ENCODE assay signal across 8 cellular contexts in the genomic region with DNA sequence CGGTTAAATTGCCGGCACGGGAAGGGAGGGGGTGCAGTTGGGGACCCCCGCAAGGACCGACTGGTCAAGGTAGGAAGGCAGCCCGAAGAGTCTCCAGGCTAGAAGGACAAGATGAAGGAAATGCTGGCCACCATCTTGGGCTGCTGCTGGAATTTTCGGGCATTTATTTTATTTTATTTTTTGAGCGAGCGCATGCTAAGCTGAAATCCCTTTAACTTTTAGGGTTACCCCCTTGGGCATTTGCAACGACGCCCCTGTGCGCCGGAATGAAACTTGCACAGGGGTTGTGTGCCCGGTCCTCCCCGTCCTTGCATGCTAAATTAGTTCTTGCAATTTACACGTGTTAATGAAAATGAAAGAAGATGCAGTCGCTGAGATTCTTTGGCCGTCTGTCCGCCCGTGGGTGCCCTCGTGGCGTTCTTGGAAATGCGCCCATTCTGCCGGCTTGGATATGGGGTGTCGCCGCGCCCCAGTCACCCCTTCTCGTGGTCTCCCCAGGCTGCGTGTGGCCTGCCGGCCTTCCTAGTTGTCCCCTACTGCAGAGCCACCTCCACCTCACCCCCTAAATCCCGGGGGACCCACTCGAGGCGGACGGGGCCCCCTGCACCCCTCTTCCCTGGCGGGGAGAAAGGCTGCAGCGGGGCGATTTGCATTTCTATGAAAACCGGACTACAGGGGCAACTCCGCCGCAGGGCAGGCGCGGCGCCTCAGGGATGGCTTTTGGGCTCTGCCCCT. TPM values are rescaled to one million over a fixed set of nuclear protein-coding genes. Genes with fewer than 3 reads are reported as not detected.
DNase-seq lines count a peak whose midpoint lies in the region; ATAC-seq and TF ChIP-seq lines count a peak whose summit lies in the region.

No MANE protein-coding gene starts in this region.

- H3K9me3 ChIP-seq in SJSA1 (replicated peaks) (peaks cover 13% of the 10 kb centered on the region), ovary (no peaks in the 10 kb centered on the region)

- TF ChIP-seq CTCF in fibroblast of pulmonary artery (IDR thresholded peaks at IDR 0.05; ENCODE audit: low read length, missing control alignments), result no peak
- TF ChIP-seq CTCF in ovary (IDR thresholded peaks at IDR 0.05), result no peak

- in situ Hi-C loops in ACHN (cut with HindIII; ENCODE audit: low pct_ligation_motif_present, low pct_unique_long_range_greater_than_20kb, low sequenced_read_pairs), result no loop called here

- H3K4me1 ChIP-seq in SJSA1 (replicated peaks) (peaks cover 60% of the 10 kb centered on the region), ovary (ENCODE audit: insufficient read depth) (peaks cover 8% of the 10 kb centered on the region)

- H3K27ac ChIP-seq in SJSA1 (peak overlapping the region; percentile 67), ovary (no peak overlapping the region), caudate nucleus (ENCODE audit: low read depth, low read length) (no peak overlapping the region)

- H3K36me3 ChIP-seq in SJSA1 (peaks cover 41% of the 10 kb centered on the region), ovary (no peaks in the 10 kb centered on the region)

- no peaks in the 10 kb centered on the region for H3K27me3 ChIP-seq in SJSA1 (replicated peaks)
- H3K27me3 ChIP-seq in ovary, result peaks cover 7% of the 10 kb centered on the region

- TF ChIP-seq POLR2A in ovary (IDR thresholded peaks at IDR 0.05), result no peak

- intact Hi-C loops in ovary (cut with DNase I), result loop anchor here in 3 of 4 donors (5.0 to 10.0 kb wide), 2 partner anchors 536 to 538 kb away; no protein-coding TSS in a partner anchor

- no peak for TF ChIP-seq EP300 in ovary (IDR thresholded peaks at IDR 0.05)

- ATAC-seq in HG02884 (IDR thresholded peaks at IDR 0.05; ENCODE audit: unreplicated experiment), result no peak
- no peak for ATAC-seq in GM18517 (IDR thresholded peaks at IDR 0.05; ENCODE audit: unreplicated experiment)

- WGBS in ovary, 3 donors, result 3 to 6% (median 5%) methylated on average over 41 to 43 of the region's 43 CpGs

- peak overlapping the region; percentile 95 for H3K4me3 ChIP-seq in SJSA1
- H3K4me3 ChIP-seq in fibroblast of pulmonary artery (replicated peaks; ENCODE audit: low read depth, low read length), result peak overlapping the region; percentile 88
- H3K4me3 ChIP-seq in ovary, result peak overlapping the region; percentile 57

- DNase-seq in ELR (ENCODE audit: low read depth), result peak; percentile 70
- DNase-seq in SJSA1 (ENCODE audit: low read depth in 1 of 2, low spot score in 2 of 2), result peak in 1 of 2 experiments; percentile 87
- DNase-seq in fibroblast of pulmonary artery (ENCODE audit: low read depth), result peak; percentile 28
- DNase-seq in ovary, result no peak
- DNase-seq in caudate nucleus (lab: John Stamatoyannopoulos, UW), result no peak
- no peak for DNase-seq in ACHN

RNA-seq across cellular contexts. Expression of a gene that starts 0.5 kb away (rescaled TPM):
- 579 and 793 TPM in 2 replicates for total RNA-seq in SJSA1 (2014; rRNA removed; shearing (Covaris generic))
- 10 to 100 TPM in 5 of 7 donors, 1 to 10 TPM in 2; 6.0 to 58.9 (median 19.2) TPM for total RNA-seq in ovary
- 10 to 100 TPM in 1 of 2 donors, 1 to 10 TPM in 1; 3.4 to 19.3 TPM for polyA plus RNA-seq in ovary

RNA-seq across cellular contexts. Expression of a gene that starts 34.7 kb away (rescaled TPM):
- 54.7 and 78.1 TPM in 2 replicates for total RNA-seq in SJSA1 (2014; rRNA removed; shearing (Covaris generic))
- total RNA-seq in ovary, result 10 to 100 TPM; 13.4 to 29.9 (median 22.7) TPM
- 10 to 100 TPM; 15.5 to 15.9 TPM for polyA plus RNA-seq in ovary

Comparison
In these comparisons a context has a peak if more than half of its experiments do, and no peak if none do; other contexts are left out.
1. DNase-seq: peak in ELR (single experiment) and fibroblast of pulmonary artery (single experiment); none in ovary (0 of 5), caudate nucleus (0 of 61) and ACHN (single experiment).
2. Peak in every context shown above with its lines, with median percentiles within 50 percentile points of each other: H3K4me3 ChIP-seq.